Comparison of ENCODE assay signal across 1 cellular context in the genomic region with DNA sequence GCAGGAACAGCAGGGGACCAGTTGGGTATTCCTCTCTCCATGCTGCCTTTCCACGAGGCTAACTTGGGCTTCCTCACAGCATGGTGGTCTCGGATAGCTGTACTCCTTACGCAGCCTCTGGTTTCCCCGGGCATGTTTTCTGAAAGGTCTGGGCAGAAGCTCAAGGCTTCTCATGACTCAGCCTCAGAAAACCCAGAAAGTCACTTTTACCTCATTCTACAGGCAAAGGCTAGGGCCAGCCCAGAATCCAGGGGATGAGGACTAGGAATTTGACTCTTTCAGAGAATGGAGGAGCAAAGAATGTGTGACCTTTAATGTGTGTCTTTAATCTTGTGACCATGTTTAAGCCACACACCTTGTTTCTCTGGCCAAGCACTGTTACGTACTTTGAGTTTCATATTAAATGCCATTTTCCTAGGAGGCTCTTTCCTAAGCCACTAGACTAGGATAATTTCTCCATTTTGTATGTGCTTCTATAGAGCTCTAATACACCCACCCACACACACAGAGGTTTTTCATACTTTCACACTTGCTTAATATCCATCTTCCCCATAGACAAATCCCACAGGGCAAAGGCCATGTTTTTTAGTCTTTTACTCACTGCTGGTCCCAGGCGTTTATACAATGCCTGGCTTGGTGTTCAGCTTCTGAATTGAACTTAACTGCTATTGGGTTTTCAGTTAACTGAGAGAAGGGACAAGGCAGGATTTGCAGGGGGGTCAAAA.
TF ChIP-seq lines count a peak whose summit lies in the region.

No MANE protein-coding gene starts in this region.

TF ChIP-seq in SK-N-SH, 30 proteins besides CTCF, POLR2A, EP300 and RAD21:
- TF ChIP-seq FOXJ3 (CRISPR knock-in tag; IDR thresholded peaks at IDR 0.05) (no peak), RFX5 (IDR thresholded peaks at IDR 0.05; ENCODE audit: low read length) (no peak), SIN3A (IDR thresholded peaks at IDR 0.05; ENCODE audit: borderline replicate concordance, low read depth, low read length) (no peak), ELF1 (IDR thresholded peaks at IDR 0.05) (no peak), RXRA (IDR thresholded peaks at IDR 0.05; ENCODE audit: borderline replicate concordance, low read depth) (no peak), EZH2phosphoT487 (IDR thresholded peaks at IDR 0.05; ENCODE audit: borderline replicate concordance, low read depth) (no peak)
- TF ChIP-seq, protein P1, sequence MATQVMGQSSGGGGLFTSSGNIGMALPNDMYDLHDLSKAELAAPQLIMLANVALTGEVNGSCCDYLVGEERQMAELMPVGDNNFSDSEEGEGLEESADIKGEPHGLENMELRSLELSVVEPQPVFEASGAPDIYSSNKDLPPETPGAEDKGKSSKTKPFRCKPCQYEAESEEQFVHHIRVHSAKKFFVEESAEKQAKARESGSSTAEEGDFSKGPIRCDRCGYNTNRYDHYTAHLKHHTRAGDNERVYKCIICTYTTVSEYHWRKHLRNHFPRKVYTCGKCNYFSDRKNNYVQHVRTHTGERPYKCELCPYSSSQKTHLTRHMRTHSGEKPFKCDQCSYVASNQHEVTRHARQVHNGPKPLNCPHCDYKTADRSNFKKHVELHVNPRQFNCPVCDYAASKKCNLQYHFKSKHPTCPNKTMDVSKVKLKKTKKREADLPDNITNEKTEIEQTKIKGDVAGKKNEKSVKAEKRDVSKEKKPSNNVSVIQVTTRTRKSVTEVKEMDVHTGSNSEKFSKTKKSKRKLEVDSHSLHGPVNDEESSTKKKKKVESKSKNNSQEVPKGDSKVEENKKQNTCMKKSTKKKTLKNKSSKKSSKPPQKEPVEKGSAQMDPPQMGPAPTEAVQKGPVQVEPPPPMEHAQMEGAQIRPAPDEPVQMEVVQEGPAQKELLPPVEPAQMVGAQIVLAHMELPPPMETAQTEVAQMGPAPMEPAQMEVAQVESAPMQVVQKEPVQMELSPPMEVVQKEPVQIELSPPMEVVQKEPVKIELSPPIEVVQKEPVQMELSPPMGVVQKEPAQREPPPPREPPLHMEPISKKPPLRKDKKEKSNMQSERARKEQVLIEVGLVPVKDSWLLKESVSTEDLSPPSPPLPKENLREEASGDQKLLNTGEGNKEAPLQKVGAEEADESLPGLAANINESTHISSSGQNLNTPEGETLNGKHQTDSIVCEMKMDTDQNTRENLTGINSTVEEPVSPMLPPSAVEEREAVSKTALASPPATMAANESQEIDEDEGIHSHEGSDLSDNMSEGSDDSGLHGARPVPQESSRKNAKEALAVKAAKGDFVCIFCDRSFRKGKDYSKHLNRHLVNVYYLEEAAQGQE (IDR thresholded peaks at IDR 0.05; ENCODE audit: low read depth, low read length) = no peak
